1 cellular context compared by ENCODE assay signal in genomic region chr21:39012314-39013230, GRCh38.
A peak's percentile ranks its signal among the peaks of the same experiment; 100 is the strongest.
TF ChIP-seq lines count a peak whose summit lies in the region.

No MANE protein-coding gene starts in this region.

TF ChIP-seq in K562, 482 proteins besides CTCF, POLR2A, EP300 and RAD21 (continued from another document):
- 0 out of 2 replicates have a peak, but pooled peaks have one; percentile 7 for TF ChIP-seq HBP1 (CRISPR knock-in tag; IDR thresholded peaks at IDR 0.05)
- TF ChIP-seq, protein P1, sequence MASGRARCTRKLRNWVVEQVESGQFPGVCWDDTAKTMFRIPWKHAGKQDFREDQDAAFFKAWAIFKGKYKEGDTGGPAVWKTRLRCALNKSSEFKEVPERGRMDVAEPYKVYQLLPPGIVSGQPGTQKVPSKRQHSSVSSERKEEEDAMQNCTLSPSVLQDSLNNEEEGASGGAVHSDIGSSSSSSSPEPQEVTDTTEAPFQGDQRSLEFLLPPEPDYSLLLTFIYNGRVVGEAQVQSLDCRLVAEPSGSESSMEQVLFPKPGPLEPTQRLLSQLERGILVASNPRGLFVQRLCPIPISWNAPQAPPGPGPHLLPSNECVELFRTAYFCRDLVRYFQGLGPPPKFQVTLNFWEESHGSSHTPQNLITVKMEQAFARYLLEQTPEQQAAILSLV (tag; IDR thresholded peaks at IDR 0.05): no peak
- TF ChIP-seq ZBTB26 (CRISPR knock-in tag; IDR thresholded peaks at IDR 0.05): peak; percentile 5; the same call in 1 of the 2 replicates
